Comparison of ENCODE assay signal across 10 cellular contexts in genomic region chr22:42680648-42681047, GRCh38. TPM values are rescaled to one million over a fixed set of nuclear protein-coding genes. Genes with fewer than 3 reads are reported as not detected.
A peak's percentile ranks its signal among the peaks of the same experiment; 100 is the strongest.
DNase-seq lines count a peak whose midpoint lies in the region; TF ChIP-seq lines count a peak whose summit lies in the region.
"Had no signal": no experiment of that assay in that cellular context is flagged by ENCODE, and none has a peak within 500 bp of the region (broad histone marks: within the 10 kb centered on the region; RNA-seq: fewer than 3 reads in every experiment).

No MANE protein-coding gene starts in this region.

- no peaks in the 10 kb centered on the region for H3K36me3 ChIP-seq in fibroblast of lung (ENCODE audit: control insufficient read depth, insufficient read depth, low read length)

- no peaks in the 10 kb centered on the region for H3K27me3 ChIP-seq in fibroblast of lung (ENCODE audit: control insufficient read depth, insufficient read depth, low read length)

- H3K4me3 ChIP-seq in fibroblast of lung (replicated peaks in 1 of 4; ENCODE audit: control extremely low read depth in 1 of 4, insufficient read depth in 1 of 4, low read depth in 3 of 4, low read length in 4 of 4) (peak overlapping the region in 1 of 4 experiments; percentile 19), skeletal muscle cell (ENCODE audit: low read depth, low read length) (no peak overlapping the region)

- CTCF ChIA-PET in RWPE1 (lab: Yijun Ruan, JAX): interaction anchor here (0.6 to 0.8 kb wide), 2 partner anchors 35 to 446 kb away, joined by 3 to 4 read pairs; no protein-coding TSS in a partner anchor

- peak overlapping the region; percentile 66 for H2AFZ ChIP-seq in fibroblast of lung (ENCODE audit: low read length)

- no peaks in the 10 kb centered on the region for H3K9me3 ChIP-seq in fibroblast of lung (ENCODE audit: control insufficient read depth, insufficient read depth, low read depth, low read length)

- DNase-seq in HCEC 1CT (peak; percentile 95), RWPE1 (ENCODE audit: low spot score) (peak; percentile 86), fibroblast of lung (ENCODE audit: low read depth in 2 of 2) (peak; percentile 88 to 94), skeletal muscle cell (ENCODE audit: low read depth) (peak; percentile 84), NCI-H1092 treated with DMSO at 0.1 percent for 48 hours (lab: John Stamatoyannopoulos, UW) (no peak), pons (ENCODE audit: low spot score) (no peak), NCI-H2081 treated with DMSO at 0.1 percent for 48 hours (lab: John Stamatoyannopoulos, UW) (no peak), DMS114 treated with DMSO at 0.1 percent for 48 hours (lab: John Stamatoyannopoulos, UW; ENCODE audit: unreplicated experiment) (no peak)
- DNase-seq: posterior cingulate gyrus had no signal

- H3K79me2 ChIP-seq in fibroblast of lung (ENCODE audit: control insufficient read depth, insufficient read depth, low read length): no peaks in the 10 kb centered on the region

- POLR2A ChIA-PET in RWPE1 (lab: Yijun Ruan, JAX; ENCODE audit: low non-redundant PET): no interaction called here

- H3K9ac ChIP-seq in fibroblast of lung (ENCODE audit: insufficient read depth, low read length): no peak overlapping the region

- H3K27ac ChIP-seq in RWPE1 (peak overlapping the region; percentile 83), fibroblast of lung (ENCODE audit: insufficient read depth, low read length) (peak overlapping the region; percentile 89)

- peak overlapping the region; percentile 70 for H3K4me2 ChIP-seq in fibroblast of lung (ENCODE audit: extremely low read depth, insufficient read depth, low read length)

- H4K20me1 ChIP-seq in fibroblast of lung (ENCODE audit: control insufficient read depth, extremely low read depth, insufficient read depth, low read length): no peaks in the 10 kb centered on the region

- peaks cover 16% of the 10 kb centered on the region for H3K4me1 ChIP-seq in fibroblast of lung (ENCODE audit: control insufficient read depth, extremely low read depth, insufficient read depth, low read length)

- TF ChIP-seq CTCF in RWPE1 (conservative IDR thresholded peaks at IDR 0.05; ENCODE audit: low read depth) (no peak), fibroblast of lung (conservative IDR thresholded peaks at IDR 0.05 in 1 of 2, IDR thresholded peaks at IDR 0.05 in 1 of 2; ENCODE audit: low read depth in 1 of 2, low read length in 2 of 2) (no peak)

RNA-seq across cellular contexts. Expression of gene CYB5R3, which starts 31.5 kb away (rescaled TPM):
- total RNA-seq in fibroblast of lung: 36.5 and 82.1 TPM in 2 replicates
- 234 and 298 TPM in 2 replicates for polyA plus RNA-seq in fibroblast of lung
- polyA plus RNA-seq in fibroblast of lung (2012): 321 and 443 TPM in 2 replicates
- 361 and 617 TPM in 2 replicates for polyA minus RNA-seq in fibroblast of lung (ENCODE audit: low replicate concordance)

RNA-seq across cellular contexts. Expression of gene A4GALT, which starts 40.0 kb away (rescaled TPM):
- total RNA-seq in fibroblast of lung: 14.9 and 16.2 TPM in 2 replicates
- polyA plus RNA-seq in fibroblast of lung: 6.8 and 9.3 TPM in 2 replicates
- 12.8 and 19.4 TPM in 2 replicates for polyA plus RNA-seq in fibroblast of lung (2012)
- 11.3 and 13.5 TPM in 2 replicates for polyA minus RNA-seq in fibroblast of lung (ENCODE audit: low replicate concordance)
- total RNA-seq: T-helper 2 cell treated with Interferon-gamma antibody and Interleukin-4, amounts not matched to agents 100 ng/mL and 5 ng/mL, for 36 hours had no signal

RNA-seq across cellular contexts. Expression of gene ATP5MGL, which starts 40.2 kb away (rescaled TPM):
- 0.51 and 0.66 TPM in 2 replicates for total RNA-seq in fibroblast of lung
- 0.08 and 0.11 TPM in 2 replicates for polyA plus RNA-seq in fibroblast of lung
- polyA plus RNA-seq in fibroblast of lung (2012): not detected in 2 replicates
- not detected in 2 replicates for polyA minus RNA-seq in fibroblast of lung (ENCODE audit: low replicate concordance)

Comparison
In these comparisons a context has a peak if more than half of its experiments do, and no peak if none do; other contexts are left out.
1. DNase-seq: peak in HCEC 1CT (single experiment), RWPE1 (single experiment), fibroblast of lung (2 of 2) and skeletal muscle cell (single experiment); none in NCI-H1092 treated with DMSO at 0.1 percent for 48 hours (single experiment), pons (single experiment), NCI-H2081 treated with DMSO at 0.1 percent for 48 hours (single experiment) and DMS114 treated with DMSO at 0.1 percent for 48 hours (single experiment).